In the genomic region with DNA sequence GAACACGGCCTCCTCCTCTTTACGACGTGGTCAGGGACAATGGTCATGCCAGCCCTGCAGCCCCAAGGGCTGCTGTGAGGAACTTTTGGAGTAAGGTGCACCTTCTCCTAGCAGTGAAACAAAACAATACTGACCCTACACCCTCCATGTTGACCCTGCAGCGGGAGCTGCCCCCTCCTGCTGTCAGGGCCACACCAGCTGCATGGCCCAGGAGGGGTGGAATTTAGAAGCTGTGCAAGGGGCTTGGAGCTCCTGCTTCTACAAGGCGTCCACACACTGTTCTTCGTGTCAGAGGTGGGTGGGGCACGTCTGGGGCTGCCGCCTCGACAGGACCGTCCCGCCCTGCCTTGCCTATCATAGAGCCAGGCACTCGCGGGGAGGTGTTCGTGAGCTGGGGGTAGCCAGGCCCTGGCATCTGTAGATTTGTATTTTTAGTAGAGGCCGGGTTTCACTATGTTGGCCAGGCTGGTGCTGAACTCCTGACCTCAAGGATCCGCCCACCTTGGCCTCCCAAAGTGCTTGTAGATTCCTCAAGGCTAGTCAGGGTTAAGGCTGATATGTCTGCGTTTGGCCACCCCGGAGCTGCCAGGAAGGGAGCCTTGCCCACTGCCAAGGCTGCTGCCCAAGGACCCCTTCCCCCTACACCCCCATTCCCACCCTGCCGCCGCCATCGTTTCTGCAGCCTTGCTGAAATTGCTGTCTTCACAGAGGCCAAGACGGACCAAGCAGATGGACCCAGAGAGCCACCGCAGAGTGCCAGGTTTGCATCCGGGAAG, we compare ENCODE assay signal across 23 cellular contexts. TPM values are rescaled to one million over a fixed set of nuclear protein-coding genes. Genes with fewer than 3 reads are reported as not detected.
"Had no signal": no experiment of that assay in that cellular context is flagged by ENCODE, and none has a peak within 500 bp of the region (broad histone marks: within the 10 kb centered on the region; RNA-seq: fewer than 3 reads in every experiment).

No MANE protein-coding gene starts in this region.

- ATAC-seq: activated CD4-positive, alpha-beta T cell treated with anti-CD3 and anti-CD28 coated beads for 36 hours; gastrocnemius medialis; mucosa of descending colon; right lobe of liver; stimulated activated memory B cell treated with anti-CD40 and anti-IgM and Interleukin-4, amounts not matched to agents 10 μg/mL and 1 μg/mL and 100 μg/mL, for 72 hours had no signal

- H3K27me3 Mint-ChIP-seq: activated CD4-positive, alpha-beta T cell treated with anti-CD3 and anti-CD28 coated beads for 36 hours; brain; naive B cell; stimulated activated memory B cell treated with anti-CD40 and anti-IgM and Interleukin-4, amounts not matched to agents 10 μg/mL and 1 μg/mL and 100 μg/mL, for 72 hours had no signal

- H3K4me1 ChIP-seq: colonic mucosa, gastrocnemius medialis, left ventricle myocardium inferior, right lobe of liver had no signal

- H3K4me3 Mint-ChIP-seq: activated CD4-positive, alpha-beta T cell treated with anti-CD3 and anti-CD28 coated beads for 36 hours; activated T-helper 1 cell treated with anti-CD3 and anti-CD28 coated beads, Interleukin-12 subunit alpha, Interleukin-12 subunit beta, Interleukin-2, Interleukin-4 antibody, amounts not matched to agents 30 ng/mL and 10 ng/mL and 1 ng/mL, durations not matched to agents 14 hours and 24 hours and 36 hours; brain; naive B cell; neural crest cell; stimulated activated memory B cell treated with anti-CD40 and anti-IgM and Interleukin-4, amounts not matched to agents 10 μg/mL and 1 μg/mL and 100 μg/mL, for 72 hours; T-helper 2 cell treated with Interferon-gamma antibody and Interleukin-4, amounts not matched to agents 5 μg/mL and 100 μg/mL, for 36 hours had no signal

- H3K27ac Mint-ChIP-seq: activated CD4-positive, alpha-beta T cell treated with anti-CD3 and anti-CD28 coated beads for 36 hours; activated T-helper 1 cell treated with anti-CD3 and anti-CD28 coated beads, Interleukin-12 subunit alpha, Interleukin-12 subunit beta, Interleukin-2, Interleukin-4 antibody, amounts not matched to agents 30 ng/mL and 10 ng/mL and 1 ng/mL, durations not matched to agents 14 hours and 24 hours and 36 hours; brain; naive B cell; stimulated activated memory B cell treated with anti-CD40 and anti-IgM and Interleukin-4, amounts not matched to agents 10 μg/mL and 1 μg/mL and 100 μg/mL, for 72 hours; T-helper 2 cell treated with Interferon-gamma antibody and Interleukin-4, amounts not matched to agents 5 μg/mL and 100 μg/mL, for 36 hours had no signal

- H3K27me3 ChIP-seq: colonic mucosa, gastrocnemius medialis, ovary, right lobe of liver had no signal

- H3K27ac ChIP-seq: colonic mucosa, gastrocnemius medialis, left ventricle myocardium inferior, ovary, right lobe of liver, thoracic aorta had no signal

- DNase-seq: activated CD4-positive, alpha-beta T cell treated with anti-CD3 and anti-CD28 coated beads for 36 hours; activated naive CD4-positive, alpha-beta T cell treated with Interleukin-2 at 50 U/mL for 16 hours; anterior cingulate cortex; central memory CD4-positive, alpha-beta T cell; colonic mucosa; erythroblast; gastrocnemius medialis; left ventricle myocardium inferior; mucosa of descending colon; naive B cell; right lobe of liver; small intestine; stimulated activated CD4-positive, alpha-beta T cell treated with anti-CD3 and anti-CD28 coated beads, Interleukin-4, amount 100 ng/mL, for 24 hours had no signal

- H3K36me3 ChIP-seq: ovary had no signal

- H3K4me1 Mint-ChIP-seq: activated CD4-positive, alpha-beta T cell treated with anti-CD3 and anti-CD28 coated beads for 36 hours; brain; neural crest cell; stimulated activated memory B cell treated with anti-CD40 and anti-IgM and Interleukin-4, amounts not matched to agents 10 μg/mL and 1 μg/mL and 100 μg/mL, for 72 hours had no signal

- H3K4me3 ChIP-seq: colonic mucosa, gastrocnemius medialis, left ventricle myocardium inferior, mucosa of descending colon, ovary, right lobe of liver, thoracic aorta had no signal

- H3K9me3 ChIP-seq: colonic mucosa, gastrocnemius medialis, left ventricle myocardium inferior, mucosa of descending colon, ovary, right lobe of liver, thoracic aorta had no signal

- H3K9me3 Mint-ChIP-seq: activated T-helper 1 cell treated with anti-CD3 and anti-CD28 coated beads, Interleukin-12 subunit alpha, Interleukin-12 subunit beta, Interleukin-2, Interleukin-4 antibody, amounts not matched to agents 30 ng/mL and 10 ng/mL and 1 ng/mL, durations not matched to agents 14 hours and 24 hours and 36 hours; brain; naive B cell; neural crest cell; stimulated activated memory B cell treated with anti-CD40 and anti-IgM and Interleukin-4, amounts not matched to agents 10 μg/mL and 1 μg/mL and 100 μg/mL, for 72 hours; T-helper 2 cell treated with Interferon-gamma antibody and Interleukin-4, amounts not matched to agents 5 μg/mL and 100 μg/mL, for 36 hours had no signal

RNA-seq across cellular contexts. Expression of gene SCGB1D1, which starts 50.3 kb away (rescaled TPM):
- total RNA-seq: activated CD4-positive, alpha-beta T cell treated with anti-CD3 and anti-CD28 coated beads for 36 hours; activated T-helper 1 cell treated with anti-CD3 and anti-CD28 coated beads, Interleukin-12 subunit alpha, Interleukin-12 subunit beta, Interleukin-2, Interleukin-4 antibody, amounts not matched to agents 30 ng/mL and 10 ng/mL and 1 ng/mL, durations not matched to agents 14 hours and 24 hours and 36 hours; colonic mucosa; gastrocnemius medialis; kidney epithelial cell; left ventricle myocardium inferior; mucosa of descending colon; neural crest cell; ovary; pulmonary artery endothelial cell; right lobe of liver; thoracic aorta; urinary bladder had no signal
